11 cellular contexts compared by ENCODE assay signal in genomic region chr16:89446975-89447293, GRCh38. TPM values are rescaled to one million over a fixed set of nuclear protein-coding genes. Genes with fewer than 3 reads are reported as not detected.
A peak's percentile ranks its signal among the peaks of the same experiment; 100 is the strongest.
DNase-seq lines count a peak whose midpoint lies in the region; ATAC-seq and TF ChIP-seq lines count a peak whose summit lies in the region.
"Had no signal": no experiment of that assay in that cellular context is flagged by ENCODE, and none has a peak within 500 bp of the region (broad histone marks: within the 10 kb centered on the region; RNA-seq: fewer than 3 reads in every experiment).

No MANE protein-coding gene starts in this region.

- TF ChIP-seq CTCF in left ventricle myocardium inferior (IDR thresholded peaks at IDR 0.05; ENCODE audit: borderline replicate concordance) (no peak), glutamatergic neuron (IDR thresholded peaks at IDR 0.05; ENCODE audit: partially characterized antibody, unreplicated experiment) (no peak)

- H3K4me3 ChIP-seq in left ventricle myocardium inferior = no peak overlapping the region

- DNase-seq in left ventricle myocardium inferior (no peak), left ventricle myocardium superior (no peak), glutamatergic neuron (no peak)
- no peak for DNase-seq in activated CD8-positive, alpha-beta T cell treated with anti-CD3 and anti-CD28 coated beads, Interleukin-2, amount 10 ng/mL, durations not matched to agents 7 days and 5 days
- DNase-seq in stimulated activated naive CD8-positive, alpha-beta T cell treated with anti-CD3 and anti-CD28 coated beads, Interleukin-15, amount 100 ng/mL, for 72 hours = no peak
- DNase-seq in activated CD4-positive, CD25-positive, alpha-beta regulatory T cell treated with anti-CD3 and anti-CD28 coated beads, Interleukin-2, amount 50 U/mL, for 72 hours = no peak
- DNase-seq: AML-193, MV-4-11, retina had no signal

- peaks cover 17% of the 10 kb centered on the region for H3K36me3 Mint-ChIP-seq in activated CD8-positive, alpha-beta T cell treated with anti-CD3 and anti-CD28 coated beads, Interleukin-2, amount 10 ng/mL, durations not matched to agents 7 days and 5 days (ENCODE audit: low read depth)
- H3K36me3 Mint-ChIP-seq in glutamatergic neuron (ENCODE audit: unreplicated experiment) = no peaks in the 10 kb centered on the region

- H3K9me3 Mint-ChIP-seq in activated CD8-positive, alpha-beta T cell treated with anti-CD3 and anti-CD28 coated beads, Interleukin-2, amount 10 ng/mL, durations not matched to agents 7 days and 5 days (ENCODE audit: insufficient read depth) = no peaks in the 10 kb centered on the region
- H3K9me3 Mint-ChIP-seq in glutamatergic neuron (ENCODE audit: unreplicated experiment) = peaks cover 23% of the 10 kb centered on the region
- no peaks in the 10 kb centered on the region for H3K9me3 Mint-ChIP-seq in stimulated activated naive CD8-positive, alpha-beta T cell treated with anti-CD3 and anti-CD28 coated beads, Interleukin-15, amount 100 ng/mL, for 72 hours

- CTCF ChIA-PET in activated CD8-positive, alpha-beta T cell treated with anti-CD3 and anti-CD28 coated beads, Interleukin-2, amount 10 ng/mL, durations not matched to agents 7 days and 5 days (lab: Charles Lee) = interaction anchor here (1.2 to 2.4 kb wide), 5 partner anchors 9 to 62 kb away, joined by 3 to 10 read pairs (median 7); partner anchors contain the start of gene SPG7

- no peaks in the 10 kb centered on the region for H3K36me3 ChIP-seq in left ventricle myocardium inferior

- peak overlapping the region; percentile 59 for H3K27ac ChIP-seq in left ventricle myocardium inferior (replicated peaks)

- no peaks in the 10 kb centered on the region for H3K27me3 Mint-ChIP-seq in activated CD8-positive, alpha-beta T cell treated with anti-CD3 and anti-CD28 coated beads, Interleukin-2, amount 10 ng/mL, durations not matched to agents 7 days and 5 days (ENCODE audit: low read depth)
- H3K27me3 Mint-ChIP-seq in glutamatergic neuron (ENCODE audit: unreplicated experiment) = peaks cover 19% of the 10 kb centered on the region
- H3K27me3 Mint-ChIP-seq in stimulated activated naive CD8-positive, alpha-beta T cell treated with anti-CD3 and anti-CD28 coated beads, Interleukin-15, amount 100 ng/mL, for 72 hours = no peaks in the 10 kb centered on the region

- no peaks in the 10 kb centered on the region for H3K27me3 ChIP-seq in left ventricle myocardium inferior (ENCODE audit: low read depth)

- intact Hi-C loops in left ventricle myocardium inferior (cut with micrococcal nuclease) = no loop called here
- intact Hi-C loops in left ventricle myocardium superior (cut with micrococcal nuclease) = no loop called here

- POLR2A ChIA-PET in activated CD8-positive, alpha-beta T cell treated with anti-CD3 and anti-CD28 coated beads, Interleukin-2, amount 10 ng/mL, durations not matched to agents 7 days and 5 days (lab: Charles Lee) = interaction anchor here (1.1 to 1.5 kb wide), 4 partner anchors 8 to 42 kb away, joined by 3 to 4 read pairs (median 3); no protein-coding TSS in a partner anchor

- peaks cover 93% of the 10 kb centered on the region for H3K4me1 Mint-ChIP-seq in activated CD8-positive, alpha-beta T cell treated with anti-CD3 and anti-CD28 coated beads, Interleukin-2, amount 10 ng/mL, durations not matched to agents 7 days and 5 days (ENCODE audit: low read depth)
- peaks cover 63% of the 10 kb centered on the region for H3K4me1 Mint-ChIP-seq in glutamatergic neuron (ENCODE audit: low read depth, unreplicated experiment)
- peaks cover 98% of the 10 kb centered on the region for H3K4me1 Mint-ChIP-seq in stimulated activated naive CD8-positive, alpha-beta T cell treated with anti-CD3 and anti-CD28 coated beads, Interleukin-15, amount 100 ng/mL, for 72 hours

- H3K9me3 ChIP-seq in left ventricle myocardium inferior (replicated peaks) = no peaks in the 10 kb centered on the region

- peaks cover 97% of the 10 kb centered on the region for H3K4me1 ChIP-seq in left ventricle myocardium inferior

- no peak for ATAC-seq in left ventricle myocardium superior
- ATAC-seq in activated CD8-positive, alpha-beta T cell treated with anti-CD3 and anti-CD28 coated beads, Interleukin-2, amount 10 ng/mL, durations not matched to agents 7 days and 5 days = no peak
- ATAC-seq in stimulated activated naive CD8-positive, alpha-beta T cell treated with anti-CD3 and anti-CD28 coated beads, Interleukin-15, amount 100 ng/mL, for 72 hours = no peak
- ATAC-seq in GM18502 (IDR thresholded peaks at IDR 0.05; ENCODE audit: poor library complexity, unreplicated experiment) = no peak
- no peak for ATAC-seq in GM18517 (IDR thresholded peaks at IDR 0.05; ENCODE audit: unreplicated experiment)

- H3K27ac Mint-ChIP-seq in activated CD8-positive, alpha-beta T cell treated with anti-CD3 and anti-CD28 coated beads, Interleukin-2, amount 10 ng/mL, durations not matched to agents 7 days and 5 days = peak overlapping the region; percentile 78
- peak overlapping the region; percentile 83 for H3K27ac Mint-ChIP-seq in glutamatergic neuron (ENCODE audit: unreplicated experiment)
- peak overlapping the region; percentile 30 to 49 for H3K27ac Mint-ChIP-seq in stimulated activated naive CD8-positive, alpha-beta T cell treated with anti-CD3 and anti-CD28 coated beads, Interleukin-15, amount 100 ng/mL, for 72 hours

- H3K4me3 Mint-ChIP-seq in activated CD8-positive, alpha-beta T cell treated with anti-CD3 and anti-CD28 coated beads, Interleukin-2, amount 10 ng/mL, durations not matched to agents 7 days and 5 days = peak overlapping the region; percentile 52
- peak overlapping the region; percentile 39 for H3K4me3 Mint-ChIP-seq in glutamatergic neuron (ENCODE audit: unreplicated experiment)
- peak overlapping the region; percentile 69 to 70 for H3K4me3 Mint-ChIP-seq in stimulated activated naive CD8-positive, alpha-beta T cell treated with anti-CD3 and anti-CD28 coated beads, Interleukin-15, amount 100 ng/mL, for 72 hours

RNA-seq across cellular contexts. Expression of gene ANKRD11, which starts 43.4 kb away (rescaled TPM):
- total RNA-seq in left ventricle myocardium inferior (63.8 TPM), left ventricle myocardium superior (75.2 TPM), glutamatergic neuron (ENCODE audit: unreplicated experiment) (367 TPM)
- total RNA-seq in activated CD8-positive, alpha-beta T cell treated with anti-CD3 and anti-CD28 coated beads, Interleukin-2, amount 10 ng/mL, durations not matched to agents 7 days and 5 days = 100 to 1,000 TPM; 157 to 175 TPM
